19 cellular contexts compared by ENCODE assay signal in genomic region chr2:62458206-62459035, GRCh38. TPM values are rescaled to one million over a fixed set of nuclear protein-coding genes. Genes with fewer than 3 reads are reported as not detected.
A peak's percentile ranks its signal among the peaks of the same experiment; 100 is the strongest.
DNase-seq lines count a peak whose midpoint lies in the region; ATAC-seq and TF ChIP-seq lines count a peak whose summit lies in the region.
"Had no signal": no experiment of that assay in that cellular context is flagged by ENCODE, and none has a peak within 500 bp of the region (broad histone marks: within the 10 kb centered on the region; RNA-seq: fewer than 3 reads in every experiment).

No MANE protein-coding gene starts in this region.

- H2BK120ac ChIP-seq in IMR-90 (ENCODE audit: low read depth, low read length) = peak overlapping the region; percentile 25

- peak overlapping the region in 1 of 2 experiments; percentile 1; a peak in 2 of 4 replicates for H4K8ac ChIP-seq in IMR-90 (ENCODE audit: low read depth in 2 of 2, low read length in 2 of 2)

- peak overlapping the region; percentile 37; the same call in 1 of the 2 replicates for H2AK5ac ChIP-seq in IMR-90 (ENCODE audit: low read depth, low read length)

- ATAC-seq in IMR-90 (ENCODE audit: low read depth) = no peak
- peak in 7 of 8 donors; percentile 25 to 71 (median 44) for ATAC-seq in heart right ventricle
- no peak for ATAC-seq in CD4-positive, alpha-beta T cell (ENCODE audit: poor library complexity)
- ATAC-seq: left lung had no signal

- no peaks in the 10 kb centered on the region for H3K9me3 ChIP-seq in IMR-90 (ENCODE audit: control insufficient read depth, insufficient read depth, low read length)
- no peaks in the 10 kb centered on the region for H3K9me3 ChIP-seq in heart right ventricle
- H3K9me3 ChIP-seq in CD4-positive, alpha-beta T cell (ENCODE audit: control insufficient read depth, low read length) = no peaks in the 10 kb centered on the region
- H3K9me3 ChIP-seq: left lung had no signal

- POLR2A ChIA-PET in IMR-90 (lab: Charles Lee; ENCODE audit: unreplicated experiment) = no interaction called here
- POLR2A ChIA-PET in CD4-positive, alpha-beta T cell (lab: Charles Lee) = no interaction called here

- H3K36me3 Mint-ChIP-seq in brain (no peaks in the 10 kb centered on the region), progenitor cell of endocrine pancreas (ENCODE audit: insufficient read depth) (no peaks in the 10 kb centered on the region)
- H3K36me3 Mint-ChIP-seq in activated T-cell treated with anti-CD3 and anti-CD28 coated beads, Interleukin-2, amount 50 U/mL, for 24 hours (ENCODE audit: low read depth) = no peaks in the 10 kb centered on the region
- no peaks in the 10 kb centered on the region for H3K36me3 Mint-ChIP-seq in CD4-positive, alpha-beta T cell (ENCODE audit: low read depth)
- H3K36me3 Mint-ChIP-seq: naive B cell had no signal

- in situ Hi-C loops in IMR-90 (cut with MboI; ENCODE audit: low sequenced_read_pairs) = loop anchor here (5.0 to 25.0 kb wide), 3 partner anchors 314 to 1029 kb away; no protein-coding TSS in a partner anchor

- peaks cover 2% of the 10 kb centered on the region for H3K27me3 Mint-ChIP-seq in brain
- peaks cover 16% of the 10 kb centered on the region for H3K27me3 Mint-ChIP-seq in progenitor cell of endocrine pancreas
- H3K27me3 Mint-ChIP-seq in activated T-cell treated with anti-CD3 and anti-CD28 coated beads, Interleukin-2, amount 50 U/mL, for 24 hours = peaks cover 13% of the 10 kb centered on the region
- H3K27me3 Mint-ChIP-seq in CD4-positive, alpha-beta T cell = peaks cover 9% of the 10 kb centered on the region

- peak overlapping the region; percentile 96 for H3K4ac ChIP-seq in IMR-90 (ENCODE audit: low read depth, low read length)

- no peak overlapping the region for H3K14ac ChIP-seq in IMR-90 (replicated peaks; ENCODE audit: low read depth, low read length)

- no peak for DNase-seq in IMR-90
- DNase-seq in heart right ventricle = no peak
- no peak for DNase-seq in progenitor cell of endocrine pancreas (ENCODE audit: low spot score, unreplicated experiment)
- no peak for DNase-seq in activated T-cell treated with anti-CD3 and anti-CD28 coated beads, Interleukin-2, amount 50 U/mL, for 24 hours
- no peak for DNase-seq in mesenteric fat pad (ENCODE audit: low spot score)
- DNase-seq in foreskin melanocyte = no peak
- DNase-seq in CD4-positive, alpha-beta T cell = no peak
- DNase-seq: activated CD4-positive, CD25-positive, alpha-beta regulatory T cell; AML-193; cortex of kidney; KG1; left lung; naive B cell; NCI-H1417 treated with DMSO at 0.1 percent for 48 hours; NK-92 treated with Interleukin-12 subunit alpha and Interleukin-12 subunit beta, amount 100 ng/mL, for 24 hours; retina; SHP77 treated with DMSO at 0.1 percent for 48 hours had no signal

- TF ChIP-seq CTCF in IMR-90 (conservative IDR thresholded peaks at IDR 0.05; ENCODE audit: low read depth, low read length) = no peak
- no peak for TF ChIP-seq CTCF in brain (conservative IDR thresholded peaks at IDR 0.05)
- TF ChIP-seq CTCF in heart right ventricle (IDR thresholded peaks at IDR 0.05) = no peak
- no peak for TF ChIP-seq CTCF in progenitor cell of endocrine pancreas (IDR thresholded peaks at IDR 0.05; ENCODE audit: unreplicated experiment)
- TF ChIP-seq CTCF in CD4-positive, alpha-beta T cell (IDR thresholded peaks at IDR 0.05) = no peak

- TF ChIP-seq POLR2A in IMR-90 (IDR thresholded peaks at IDR 0.05; ENCODE audit: low read depth, low read length) = no peak

- H3K18ac ChIP-seq in IMR-90 (ENCODE audit: low read depth, low read length) = peak overlapping the region; percentile 42; the same call in 1 of the 2 replicates

- H3K36me3 ChIP-seq in IMR-90 (ENCODE audit: control insufficient read depth, insufficient read depth, low read length) (no peaks in the 10 kb centered on the region), heart right ventricle (no peaks in the 10 kb centered on the region)
- H3K36me3 ChIP-seq: left lung had no signal

- no TSS peak for BruUV-seq in IMR-90 (replicated peaks; lab: Mats Ljungman, UMichigan)

- no peaks in the 10 kb centered on the region for H3K27me3 ChIP-seq in IMR-90 (ENCODE audit: control insufficient read depth, insufficient read depth, low read length)
- no peaks in the 10 kb centered on the region for H3K27me3 ChIP-seq in heart right ventricle
- peaks cover 8% of the 10 kb centered on the region for H3K27me3 ChIP-seq in CD4-positive, alpha-beta T cell (ENCODE audit: control insufficient read depth, insufficient read depth, low read length)
- H3K27me3 ChIP-seq: left lung had no signal

- H4K5ac ChIP-seq in IMR-90 (ENCODE audit: low read depth, low read length) = peak overlapping the region; percentile 90

- H3K79me1 ChIP-seq in IMR-90 (ENCODE audit: low read depth in 1 of 2, low read length in 2 of 2) = no peaks in the 10 kb centered on the region

- TF ChIP-seq RAD21 in IMR-90 (IDR thresholded peaks at IDR 0.05; ENCODE audit: low read length) = no peak

- H2BK20ac ChIP-seq in IMR-90 (ENCODE audit: low read depth, low read length) = peak overlapping the region; percentile 89; the same call in 1 of the 2 replicates

- no peak overlapping the region for H3K4me3 ChIP-seq in IMR-90 (ENCODE audit: insufficient read depth, low read depth, low read length)
- no peak overlapping the region for H3K4me3 ChIP-seq in heart right ventricle
- H3K4me3 ChIP-seq: left lung had no signal

- H3K9me3 Mint-ChIP-seq in brain (peaks cover 0 to 4% (median 0%) of the 10 kb centered on the region in 5 experiments), progenitor cell of endocrine pancreas (ENCODE audit: low read depth) (no peaks in the 10 kb centered on the region)
- H3K9me3 Mint-ChIP-seq in activated T-cell treated with anti-CD3 and anti-CD28 coated beads, Interleukin-2, amount 50 U/mL, for 24 hours = no peaks in the 10 kb centered on the region
- H3K9me3 Mint-ChIP-seq in CD4-positive, alpha-beta T cell = no peaks in the 10 kb centered on the region
- H3K9me3 Mint-ChIP-seq: naive B cell; T-helper 1 cell treated with Interleukin-12 subunit alpha and Interleukin-12 subunit beta and Interleukin-4 antibody, amounts not matched to agents 30 μg/mL and 1 μg/mL, for 36 hours had no signal

- no peak overlapping the region for H3K9ac ChIP-seq in IMR-90 (ENCODE audit: low read depth, low read length)

- peak overlapping the region; percentile 94 for H2AK9ac ChIP-seq in IMR-90 (replicated peaks; ENCODE audit: low read depth, low read length, poor library complexity)

- H3K4me3 Mint-ChIP-seq in brain = peak overlapping the region in 2 of 5 experiments; percentile 76 to 77
- peak overlapping the region; percentile 68 for H3K4me3 Mint-ChIP-seq in progenitor cell of endocrine pancreas (ENCODE audit: low read depth)
- H3K4me3 Mint-ChIP-seq in activated T-cell treated with anti-CD3 and anti-CD28 coated beads, Interleukin-2, amount 50 U/mL, for 24 hours = no peak overlapping the region
- H3K4me3 Mint-ChIP-seq in CD4-positive, alpha-beta T cell = no peak overlapping the region
- H3K4me3 Mint-ChIP-seq: T-helper 1 cell treated with Interleukin-12 subunit alpha and Interleukin-12 subunit beta and Interleukin-4 antibody, amounts not matched to agents 30 μg/mL and 1 μg/mL, for 36 hours had no signal

- H3K4me1 Mint-ChIP-seq in brain (peaks cover 25% of the 10 kb centered on the region), progenitor cell of endocrine pancreas (ENCODE audit: low read depth) (peaks cover 9% of the 10 kb centered on the region)
- peaks cover 4% of the 10 kb centered on the region for H3K4me1 Mint-ChIP-seq in activated T-cell treated with anti-CD3 and anti-CD28 coated beads, Interleukin-2, amount 50 U/mL, for 24 hours (ENCODE audit: low read depth)
- no peaks in the 10 kb centered on the region for H3K4me1 Mint-ChIP-seq in CD4-positive, alpha-beta T cell (ENCODE audit: low read depth)
- H3K4me1 Mint-ChIP-seq: naive B cell had no signal

- no peak overlapping the region for H2AFZ ChIP-seq in IMR-90 (replicated peaks; ENCODE audit: low read length, poor library complexity)

- no peak overlapping the region for H3K4me2 ChIP-seq in IMR-90 (ENCODE audit: low read depth, low read length)

- CTCF ChIA-PET in IMR-90 (lab: Yijun Ruan, JAX) = interaction anchor here (0.5 to 2.9 kb wide), 7 partner anchors 48 to 729 kb away, joined by 3 to 45 read pairs (median 7); partner anchors contain the start of gene TMEM17
- CTCF ChIA-PET in CD4-positive, alpha-beta T cell (lab: Charles Lee) = interaction anchor here (3.0 kb wide), 1 partner anchor 317 kb away, joined by 7 read pairs; no protein-coding TSS in a partner anchor

- no peak overlapping the region for H3K27ac ChIP-seq in IMR-90 (ENCODE audit: insufficient read depth, low read length)
- H3K27ac ChIP-seq in heart right ventricle = peak overlapping the region in 1 of 10 donors; percentile 85
- H3K27ac ChIP-seq in CD4-positive, alpha-beta T cell (ENCODE audit: low read depth, low read length) = no peak overlapping the region
- H3K27ac ChIP-seq: left lung had no signal

- no peak overlapping the region for H3K23ac ChIP-seq in IMR-90 (ENCODE audit: low read depth, low read length)

- no peaks in the 10 kb centered on the region for H4K20me1 ChIP-seq in IMR-90 (ENCODE audit: insufficient read depth, low read length)

- WGBS in IMR-90 (ENCODE audit: extremely low coverage in 2 of 2, insufficient read length in 1 of 2), 2 experiments = 98% methylated on average over 8 of the region's 18 CpGs; no CpG with 5 or more reads in 1 of the 2 experiments
- 82 to 87% methylated on average over 18 of the region's 18 CpGs for WGBS in heart right ventricle, 2 donors

- dilution Hi-C loops in IMR-90 (cut with HindIII; ENCODE audit: low sequenced_read_pairs, unreplicated experiment) = no loop called here

- peak overlapping the region in 3 of 5 experiments; percentile 24 to 66 (median 26) for H3K27ac Mint-ChIP-seq in brain
- no peak overlapping the region for H3K27ac Mint-ChIP-seq in progenitor cell of endocrine pancreas
- H3K27ac Mint-ChIP-seq in activated T-cell treated with anti-CD3 and anti-CD28 coated beads, Interleukin-2, amount 50 U/mL, for 24 hours = no peak overlapping the region
- no peak overlapping the region for H3K27ac Mint-ChIP-seq in CD4-positive, alpha-beta T cell
- H3K27ac Mint-ChIP-seq: T-helper 1 cell treated with Interleukin-12 subunit alpha and Interleukin-12 subunit beta and Interleukin-4 antibody, amounts not matched to agents 30 μg/mL and 1 μg/mL, for 36 hours had no signal

- H3K9me1 ChIP-seq in IMR-90 (ENCODE audit: insufficient read depth, low read length) = no peaks in the 10 kb centered on the region

- no peak overlapping the region; the same call in 1 of the 2 replicates for H4K91ac ChIP-seq in IMR-90 (ENCODE audit: insufficient read depth, low read depth, low read length)

- H3K56ac ChIP-seq in IMR-90 (ENCODE audit: extremely low read depth, insufficient read depth, low read length) = no peak overlapping the region

- H2BK5ac ChIP-seq in IMR-90 (ENCODE audit: low read depth, low read length, poor library complexity, severe bottlenecking) = no peak overlapping the region

- H3K4me1 ChIP-seq in IMR-90 (ENCODE audit: control insufficient read depth, insufficient read depth, low read length) (peaks cover 9% of the 10 kb centered on the region; the same call in 1 of the 2 replicates), heart right ventricle (peaks cover 3 to 19% (median 11%) of the 10 kb centered on the region in 9 donors)

- intact Hi-C loops in IMR-90 (cut with micrococcal nuclease) = loop anchor here (5.0 kb wide), 3 partner anchors 119 to 1029 kb away; no protein-coding TSS in a partner anchor
- intact Hi-C loops in heart right ventricle (cut with DNase I) = loop anchor here in 5 of 10 donors (1.0 to 5.0 kb wide), 4 partner anchors 49 to 319 kb away; partner anchors contain the start of genes EHBP1 (in 3 of the 5) and TMEM17 (in 2 of the 5)
- intact Hi-C loops in CD4-positive, alpha-beta T cell (cut with DNase I, micrococcal nuclease) = loop anchor here (5.0 to 10.0 kb wide), 5 partner anchors 966 to 1404 kb away; no protein-coding TSS in a partner anchor

- peak overlapping the region; percentile 10; the same call in 1 of the 3 replicates for H2BK15ac ChIP-seq in IMR-90 (ENCODE audit: low read depth, low read length)

RNA-seq across cellular contexts. Expression of gene TMEM17, which starts 47.6 kb away (rescaled TPM):
- total RNA-seq in IMR-90 (2012; rRNA removed) (1.3 and 2.2 TPM in 2 replicates), heart right ventricle (1 to 10 TPM; 1.2 to 3.2 (median 2.2) TPM), progenitor cell of endocrine pancreas (4.8 and 5.9 TPM in 2 replicates), mesenteric fat pad (1.4 TPM)
- polyA plus RNA-seq in IMR-90 (2012; rRNA removed) (1.2 and 1.8 TPM in 2 replicates), brain (ENCODE audit: insufficient read depth, low read depth, low replicate concordance) (1.8 TPM), heart right ventricle (under 1 TPM; 0.66 to 0.93 TPM)
- 0.62 and 0.76 TPM in 2 replicates for polyA plus RNA-seq in IMR-90 (2012; cell fraction: cytosol; rRNA removed)
- polyA plus RNA-seq in IMR-90 (2012; cell fraction: nucleus; rRNA removed; ENCODE audit: low replicate concordance) = 0.34 and 2.2 TPM in 2 replicates
- total RNA-seq in CD4-positive, alpha-beta T cell = not detected

Comparison
In these comparisons a context has a peak if more than half of its experiments do, and no peak if none do; other contexts are left out.
1. ATAC-seq: peak in heart right ventricle (7 of 8); none in IMR-90 (single experiment) and CD4-positive, alpha-beta T cell (single experiment).
2. H3K27ac Mint-ChIP-seq: peak in brain (3 of 5); none in progenitor cell of endocrine pancreas (single experiment), activated T-cell treated with anti-CD3 and anti-CD28 coated beads, Interleukin-2, amount 50 U/mL, for 24 hours (single experiment) and CD4-positive, alpha-beta T cell (single experiment).